ENCODE assay signal across 23 cellular contexts in the genomic region with DNA sequence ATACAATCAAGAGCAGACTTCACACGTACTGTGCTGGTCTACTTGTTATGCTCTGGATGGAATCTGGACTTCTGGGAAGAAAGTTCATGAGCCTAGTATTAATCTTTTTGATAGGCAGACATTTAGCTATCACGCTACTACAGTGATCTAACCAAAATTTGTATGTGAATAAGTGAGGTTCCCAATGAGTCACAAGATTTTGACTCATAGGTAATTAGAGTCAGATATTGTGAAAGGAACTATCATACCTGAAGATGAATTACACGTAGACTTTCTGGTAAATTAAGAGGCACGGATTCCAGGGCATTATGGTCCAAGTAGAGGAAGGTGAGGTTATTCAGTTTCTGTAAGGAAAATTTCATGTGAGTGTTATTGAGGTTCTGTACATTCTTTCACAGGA. TPM values are rescaled to one million over a fixed set of nuclear protein-coding genes. Genes with fewer than 3 reads are reported as not detected.
DNase-seq lines count a peak whose midpoint lies in the region; TF ChIP-seq lines count a peak whose summit lies in the region.
"Had no signal": no experiment of that assay in that cellular context is flagged by ENCODE, and none has a peak within 500 bp of the region (broad histone marks: within the 10 kb centered on the region; RNA-seq: fewer than 3 reads in every experiment).

No MANE protein-coding gene starts in this region.

- in situ Hi-C loops in HAP-1 (cut with MboI; ENCODE audit: low sequenced_read_pairs) = no loop called here

- intact Hi-C loops in breast epithelium (cut with DNase I; ENCODE audit: low total_unique reads) = no loop called here

- H3K4me1 ChIP-seq in breast epithelium (no peaks in the 10 kb centered on the region), muscle layer of duodenum (ENCODE audit: control insufficient read depth in 1 of 2, insufficient read depth in 2 of 2, low read length in 2 of 2) (peaks cover 0 to 4% of the 10 kb centered on the region in 2 donors), HAP-1 (no peaks in the 10 kb centered on the region), Peyer's patch (no peaks in the 10 kb centered on the region)
- H3K4me1 ChIP-seq: prostate gland, SJCRH30 had no signal

- peak; percentile 25 for DNase-seq in A172 (ENCODE audit: low spot score)
- DNase-seq in HT1080 (ENCODE audit: low read depth) = peak; percentile 2
- no peak for DNase-seq in breast epithelium (ENCODE audit: low spot score in 2 of 2)
- no peak for DNase-seq in HAP-1 (ENCODE audit: low spot score in 2 of 2)
- DNase-seq in GF-D8 (lab: John Stamatoyannopoulos, UW) = no peak
- DNase-seq in stimulated activated CD4-positive, alpha-beta T cell treated with anti-CD3 and anti-CD28 coated beads, Interleukin-1b, Interleukin-23, amount 100 ng/mL, for 48 hours = no peak
- no peak for DNase-seq in Peyer's patch
- DNase-seq: activated CD8-positive, alpha-beta memory T cell treated with anti-CD3 and anti-CD28 coated beads for 24 hours; activated naive CD8-positive, alpha-beta T cell treated with anti-CD3 and anti-CD28 coated beads for 36 hours; CD8-positive, alpha-beta T cell; DMS79 treated with DMSO at 0.1 percent for 48 hours; effector CD4-positive, alpha-beta T cell; GOT3; MV-4-11; natural killer cell; NCI-H524 treated with DMSO at 0.1 percent for 48 hours; SJCRH30; stimulated activated naive B cell treated with anti-CD40 and anti-IgM and Interleukin-4, amounts not matched to agents 10 μg/mL and 1 μg/mL and 100 μg/mL, for 72 hours; T-helper 2 cell had no signal

- H3K9me3 ChIP-seq in breast epithelium (no peaks in the 10 kb centered on the region), muscle layer of duodenum (ENCODE audit: control insufficient read depth in 1 of 2, low read length in 2 of 2) (no peaks in the 10 kb centered on the region), HAP-1 (no peaks in the 10 kb centered on the region), Peyer's patch (no peaks in the 10 kb centered on the region)
- H3K9me3 ChIP-seq: prostate gland, SJCRH30 had no signal

- H3K4me3 ChIP-seq in breast epithelium (no peak overlapping the region), muscle layer of duodenum (ENCODE audit: low read depth in 1 of 2, low read length in 2 of 2) (no peak overlapping the region), HAP-1 (no peak overlapping the region), Peyer's patch (no peak overlapping the region)
- H3K4me3 ChIP-seq: cardiac muscle cell, prostate gland, SJCRH30 had no signal

- H3K27ac ChIP-seq in breast epithelium (peak overlapping the region; percentile 14 to 50), muscle layer of duodenum (ENCODE audit: low read length) (peak overlapping the region; percentile 47), Peyer's patch (peak overlapping the region in 2 of 4 donors; percentile 26 to 56)
- H3K27ac ChIP-seq: cardiac muscle cell, prostate gland, SJCRH30 had no signal

- H3K36me3 ChIP-seq in breast epithelium (no peaks in the 10 kb centered on the region), muscle layer of duodenum (ENCODE audit: control insufficient read depth in 1 of 2, insufficient read depth in 2 of 2, low read length in 2 of 2) (no peaks in the 10 kb centered on the region), HAP-1 (replicated peaks) (no peaks in the 10 kb centered on the region), Peyer's patch (no peaks in the 10 kb centered on the region)
- H3K36me3 ChIP-seq: cardiac muscle cell, prostate gland, SJCRH30 had no signal

- no peak for TF ChIP-seq CTCF in breast epithelium (IDR thresholded peaks at IDR 0.05)
- TF ChIP-seq CTCF in Peyer's patch (IDR thresholded peaks at IDR 0.05) = no peak

- TF ChIP-seq POLR2A in breast epithelium (IDR thresholded peaks at IDR 0.05) (no peak), Peyer's patch (IDR thresholded peaks at IDR 0.05) (no peak)

- no peaks in the 10 kb centered on the region for H3K27me3 ChIP-seq in breast epithelium
- H3K27me3 ChIP-seq in muscle layer of duodenum (ENCODE audit: low read depth, low read length) = no peaks in the 10 kb centered on the region
- no peaks in the 10 kb centered on the region for H3K27me3 ChIP-seq in HAP-1 (ENCODE audit: low read depth)
- H3K27me3 ChIP-seq in Peyer's patch = no peaks in the 10 kb centered on the region
- H3K27me3 ChIP-seq: cardiac muscle cell, SJCRH30 had no signal

RNA-seq across cellular contexts. Expression of a gene that starts 18.4 kb away (rescaled TPM):
- not detected in 2 replicates for total RNA-seq in A172 (2014; rRNA removed; shearing (Covaris generic))
- total RNA-seq in HT1080 (2014; rRNA removed; shearing (Covaris generic)) = not detected in 2 replicates
- 0.08 TPM in 1 of 2 replicates, not detected in the other for polyA plus RNA-seq in HT1080 (2015; cell fraction: cytosol; rRNA removed)
- not detected in 2 replicates for polyA plus RNA-seq in HT1080 (2015; cell fraction: nucleus; rRNA removed)
- 10 to 100 TPM; 14.1 to 92.5 (median 17.7) TPM for total RNA-seq in breast epithelium
- total RNA-seq in Peyer's patch = 1 to 10 TPM; 2.6 to 9.7 (median 3.5) TPM
- total RNA-seq: activated naive CD8-positive, alpha-beta T cell treated with anti-CD3 and anti-CD28 coated beads for 36 hours; activated T-helper 1 cell treated with anti-CD3 and anti-CD28 coated beads, Interleukin-12 subunit alpha, Interleukin-12 subunit beta, Interleukin-2, Interleukin-4 antibody, amounts not matched to agents 30 ng/mL and 10 ng/mL and 1 ng/mL, durations not matched to agents 14 hours and 24 hours and 36 hours; cardiac muscle cell; CD8-positive, alpha-beta T cell; SJCRH30 had no signal

RNA-seq across cellular contexts. Expression of a gene that starts 38.3 kb away (rescaled TPM):
- total RNA-seq in A172 (2014; rRNA removed; shearing (Covaris generic)) = not detected in 2 replicates
- not detected in 2 replicates for total RNA-seq in HT1080 (2014; rRNA removed; shearing (Covaris generic))
- polyA plus RNA-seq in HT1080 (2015; cell fraction: cytosol; rRNA removed) = not detected in 2 replicates
- polyA plus RNA-seq in HT1080 (2015; cell fraction: nucleus; rRNA removed) = not detected in 2 replicates
- 10 to 100 TPM; 12.8 to 39.2 (median 30.0) TPM for total RNA-seq in breast epithelium
- total RNA-seq in Peyer's patch = 1 to 10 TPM in 3 of 4 donors, not detected in 1; 1.2 to 5.4 (median 4.5) TPM
- total RNA-seq: activated naive CD8-positive, alpha-beta T cell treated with anti-CD3 and anti-CD28 coated beads for 36 hours; activated T-helper 1 cell treated with anti-CD3 and anti-CD28 coated beads, Interleukin-12 subunit alpha, Interleukin-12 subunit beta, Interleukin-2, Interleukin-4 antibody, amounts not matched to agents 30 ng/mL and 10 ng/mL and 1 ng/mL, durations not matched to agents 14 hours and 24 hours and 36 hours; cardiac muscle cell; CD8-positive, alpha-beta T cell; natural killer cell had no signal
- polyA plus RNA-seq: cardiac muscle cell had no signal

Comparison
In these comparisons a context has a peak if more than half of its experiments do, and no peak if none do; other contexts are left out.
1. DNase-seq: peak in A172 (single experiment) and HT1080 (single experiment); none in breast epithelium (0 of 2), HAP-1 (0 of 2), GF-D8 (single experiment), stimulated activated CD4-positive, alpha-beta T cell treated with anti-CD3 and anti-CD28 coated beads, Interleukin-1b, Interleukin-23, amount 100 ng/mL, for 48 hours (single experiment) and Peyer's patch (0 of 3).